In the genomic region with DNA sequence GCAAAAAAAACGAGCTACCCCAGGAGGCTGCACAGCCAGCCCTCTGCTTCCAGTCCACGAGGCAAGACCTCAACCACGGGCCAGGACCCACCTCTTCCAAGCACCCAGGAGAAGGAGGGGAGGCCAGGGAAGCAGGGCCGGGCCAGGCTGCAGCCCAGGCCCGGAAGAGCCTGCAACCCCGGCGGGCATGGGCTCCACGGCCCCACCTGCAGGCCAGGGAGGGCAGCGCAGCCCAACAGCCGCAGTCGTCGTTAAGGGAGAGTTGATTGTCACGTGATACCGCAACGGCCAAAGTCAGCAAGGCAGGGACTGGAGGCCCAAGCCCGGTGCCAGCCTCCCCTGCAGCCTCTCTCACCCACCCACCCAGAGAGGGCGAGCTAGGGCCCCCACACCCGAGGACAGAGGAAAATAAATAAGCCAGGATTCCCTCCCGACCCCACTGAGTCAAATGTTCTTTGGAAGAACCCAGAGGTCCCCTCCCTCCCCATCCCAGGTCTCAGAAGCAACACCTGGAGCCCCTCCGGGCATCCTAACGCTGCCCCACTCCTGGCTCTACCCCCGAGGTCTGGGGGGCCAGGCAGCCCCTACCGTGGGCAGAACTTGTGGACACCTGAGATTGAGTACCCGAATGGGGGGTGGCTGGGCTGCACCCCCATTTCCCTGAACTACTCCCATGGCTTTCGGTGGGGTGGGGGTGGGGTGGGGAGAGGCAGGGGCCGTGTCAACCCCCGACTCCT, we compare ENCODE assay signal across 1 cellular context.
A peak's percentile ranks its signal among the peaks of the same experiment; 100 is the strongest.
TF ChIP-seq lines count a peak whose summit lies in the region.

No MANE protein-coding gene starts in this region.

TF ChIP-seq in GM12878, 131 proteins besides CTCF, POLR2A, EP300 and RAD21 (continues in another document):
- TF ChIP-seq IKZF2 (IDR thresholded peaks at IDR 0.05) = peak in 1 of 2 experiments; percentile 35; a peak in 1 of 4 replicates
- peak; percentile 98 for TF ChIP-seq RAD51 (IDR thresholded peaks at IDR 0.05)
- TF ChIP-seq SMARCA5 (IDR thresholded peaks at IDR 0.05) = peak; percentile 90
- TF ChIP-seq MTA2 (IDR thresholded peaks at IDR 0.05; ENCODE audit: low read depth) = no peak
- TF ChIP-seq, protein P1, sequence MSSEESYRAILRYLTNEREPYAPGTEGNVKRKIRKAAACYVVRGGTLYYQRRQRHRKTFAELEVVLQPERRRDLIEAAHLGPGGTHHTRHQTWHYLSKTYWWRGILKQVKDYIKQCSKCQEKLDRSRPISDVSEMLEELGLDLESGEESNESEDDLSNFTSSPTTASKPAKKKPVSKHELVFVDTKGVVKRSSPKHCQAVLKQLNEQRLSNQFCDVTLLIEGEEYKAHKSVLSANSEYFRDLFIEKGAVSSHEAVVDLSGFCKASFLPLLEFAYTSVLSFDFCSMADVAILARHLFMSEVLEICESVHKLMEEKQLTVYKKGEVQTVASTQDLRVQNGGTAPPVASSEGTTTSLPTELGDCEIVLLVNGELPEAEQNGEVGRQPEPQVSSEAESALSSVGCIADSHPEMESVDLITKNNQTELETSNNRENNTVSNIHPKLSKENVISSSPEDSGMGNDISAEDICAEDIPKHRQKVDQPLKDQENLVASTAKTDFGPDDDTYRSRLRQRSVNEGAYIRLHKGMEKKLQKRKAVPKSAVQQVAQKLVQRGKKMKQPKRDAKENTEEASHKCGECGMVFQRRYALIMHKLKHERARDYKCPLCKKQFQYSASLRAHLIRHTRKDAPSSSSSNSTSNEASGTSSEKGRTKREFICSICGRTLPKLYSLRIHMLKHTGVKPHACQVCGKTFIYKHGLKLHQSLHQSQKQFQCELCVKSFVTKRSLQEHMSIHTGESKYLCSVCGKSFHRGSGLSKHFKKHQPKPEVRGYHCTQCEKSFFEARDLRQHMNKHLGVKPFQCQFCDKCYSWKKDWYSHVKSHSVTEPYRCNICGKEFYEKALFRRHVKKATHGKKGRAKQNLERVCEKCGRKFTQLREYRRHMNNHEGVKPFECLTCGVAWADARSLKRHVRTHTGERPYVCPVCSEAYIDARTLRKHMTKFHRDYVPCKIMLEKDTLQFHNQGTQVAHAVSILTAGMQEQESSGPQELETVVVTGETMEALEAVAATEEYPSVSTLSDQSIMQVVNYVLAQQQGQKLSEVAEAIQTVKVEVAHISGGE (CRISPR knock-in tag; IDR thresholded peaks at IDR 0.05) = 0 out of 2 replicates have a peak, but pooled peaks have one; percentile 25
- TF ChIP-seq TCF12 (IDR thresholded peaks at IDR 0.05; ENCODE audit: low read depth, low read length) = 0 out of 2 replicates have a peak, but pooled peaks have one; percentile 20
- peak; percentile 90 to 96 for TF ChIP-seq BHLHE40 (IDR thresholded peaks at IDR 0.05; ENCODE audit: borderline replicate concordance in 1 of 2, low read depth in 2 of 2, low read length in 1 of 2)
- TF ChIP-seq, protein P2, sequence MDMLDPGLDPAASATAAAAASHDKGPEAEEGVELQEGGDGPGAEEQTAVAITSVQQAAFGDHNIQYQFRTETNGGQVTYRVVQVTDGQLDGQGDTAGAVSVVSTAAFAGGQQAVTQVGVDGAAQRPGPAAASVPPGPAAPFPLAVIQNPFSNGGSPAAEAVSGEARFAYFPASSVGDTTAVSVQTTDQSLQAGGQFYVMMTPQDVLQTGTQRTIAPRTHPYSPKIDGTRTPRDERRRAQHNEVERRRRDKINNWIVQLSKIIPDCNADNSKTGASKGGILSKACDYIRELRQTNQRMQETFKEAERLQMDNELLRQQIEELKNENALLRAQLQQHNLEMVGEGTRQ (IDR thresholded peaks at IDR 0.05; ENCODE audit: borderline replicate concordance, low read depth, low read length) = peak; percentile 70
- TF ChIP-seq SRF (IDR thresholded peaks at IDR 0.05; ENCODE audit: low read depth in 2 of 2, low read length in 2 of 2) = no peak
- TF ChIP-seq MEF2A (IDR thresholded peaks at IDR 0.05; ENCODE audit: insufficient read depth, low read depth, low read length) = no peak
- TF ChIP-seq SMC3 (IDR thresholded peaks at IDR 0.05; ENCODE audit: borderline replicate concordance, low read length) = peak; percentile 37; the same call in 1 of the 2 replicates
- no peak for TF ChIP-seq BCL11A (IDR thresholded peaks at IDR 0.05; ENCODE audit: low read depth, low read length)
- peak; percentile 39; the same call in 1 of the 2 replicates for TF ChIP-seq IKZF1 (conservative IDR thresholded peaks at IDR 0.05)
- TF ChIP-seq GATAD2B (conservative IDR thresholded peaks at IDR 0.05; ENCODE audit: low read depth) = 0 out of 2 replicates have a peak, but pooled peaks have one; percentile 50
- TF ChIP-seq, protein P3, sequence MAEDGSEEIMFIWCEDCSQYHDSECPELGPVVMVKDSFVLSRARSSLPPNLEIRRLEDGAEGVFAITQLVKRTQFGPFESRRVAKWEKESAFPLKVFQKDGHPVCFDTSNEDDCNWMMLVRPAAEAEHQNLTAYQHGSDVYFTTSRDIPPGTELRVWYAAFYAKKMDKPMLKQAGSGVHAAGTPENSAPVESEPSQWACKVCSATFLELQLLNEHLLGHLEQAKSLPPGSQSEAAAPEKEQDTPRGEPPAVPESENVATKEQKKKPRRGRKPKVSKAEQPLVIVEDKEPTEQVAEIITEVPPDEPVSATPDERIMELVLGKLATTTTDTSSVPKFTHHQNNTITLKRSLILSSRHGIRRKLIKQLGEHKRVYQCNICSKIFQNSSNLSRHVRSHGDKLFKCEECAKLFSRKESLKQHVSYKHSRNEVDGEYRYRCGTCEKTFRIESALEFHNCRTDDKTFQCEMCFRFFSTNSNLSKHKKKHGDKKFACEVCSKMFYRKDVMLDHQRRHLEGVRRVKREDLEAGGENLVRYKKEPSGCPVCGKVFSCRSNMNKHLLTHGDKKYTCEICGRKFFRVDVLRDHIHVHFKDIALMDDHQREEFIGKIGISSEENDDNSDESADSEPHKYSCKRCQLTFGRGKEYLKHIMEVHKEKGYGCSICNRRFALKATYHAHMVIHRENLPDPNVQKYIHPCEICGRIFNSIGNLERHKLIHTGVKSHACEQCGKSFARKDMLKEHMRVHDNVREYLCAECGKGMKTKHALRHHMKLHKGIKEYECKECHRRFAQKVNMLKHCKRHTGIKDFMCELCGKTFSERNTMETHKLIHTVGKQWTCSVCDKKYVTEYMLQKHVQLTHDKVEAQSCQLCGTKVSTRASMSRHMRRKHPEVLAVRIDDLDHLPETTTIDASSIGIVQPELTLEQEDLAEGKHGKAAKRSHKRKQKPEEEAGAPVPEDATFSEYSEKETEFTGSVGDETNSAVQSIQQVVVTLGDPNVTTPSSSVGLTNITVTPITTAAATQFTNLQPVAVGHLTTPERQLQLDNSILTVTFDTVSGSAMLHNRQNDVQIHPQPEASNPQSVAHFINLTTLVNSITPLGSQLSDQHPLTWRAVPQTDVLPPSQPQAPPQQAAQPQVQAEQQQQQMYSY (CRISPR knock-in tag; IDR thresholded peaks at IDR 0.05) = peak; percentile 80; the same call in 1 of the 2 replicates
- 0 out of 2 replicates have a peak, but pooled peaks have one; percentile 61 for TF ChIP-seq STAT1 (conservative IDR thresholded peaks at IDR 0.05)
- peak; percentile 70; the same call in 1 of the 2 replicates for TF ChIP-seq YY1 (IDR thresholded peaks at IDR 0.05; ENCODE audit: low read depth, low read length)
- peak; percentile 52; the same call in 1 of the 2 replicates for TF ChIP-seq TBL1XR1 (IDR thresholded peaks at IDR 0.05; ENCODE audit: low read depth, low read length)
- TF ChIP-seq TAF1 (IDR thresholded peaks at IDR 0.05; ENCODE audit: borderline replicate concordance, low read depth, low read length) = no peak
- 0 out of 2 replicates have a peak, but pooled peaks have one; percentile 52 for TF ChIP-seq NBN (IDR thresholded peaks at IDR 0.05)
- TF ChIP-seq ZNF384 (IDR thresholded peaks at IDR 0.05; ENCODE audit: borderline replicate concordance, low read depth, low read length) = no peak
- no peak for TF ChIP-seq FOS (IDR thresholded peaks at IDR 0.05; ENCODE audit: borderline replicate concordance, extremely low read depth, insufficient read length)
- TF ChIP-seq, protein P4, sequence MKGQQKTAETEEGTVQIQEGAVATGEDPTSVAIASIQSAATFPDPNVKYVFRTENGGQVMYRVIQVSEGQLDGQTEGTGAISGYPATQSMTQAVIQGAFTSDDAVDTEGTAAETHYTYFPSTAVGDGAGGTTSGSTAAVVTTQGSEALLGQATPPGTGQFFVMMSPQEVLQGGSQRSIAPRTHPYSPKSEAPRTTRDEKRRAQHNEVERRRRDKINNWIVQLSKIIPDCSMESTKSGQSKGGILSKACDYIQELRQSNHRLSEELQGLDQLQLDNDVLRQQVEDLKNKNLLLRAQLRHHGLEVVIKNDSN (IDR thresholded peaks at IDR 0.05; ENCODE audit: borderline replicate concordance, extremely low read length, insufficient read depth, low read depth, low read length) = peak; percentile 86
- TF ChIP-seq ZNF622 (IDR thresholded peaks at IDR 0.05) = no peak
- TF ChIP-seq, protein P5, sequence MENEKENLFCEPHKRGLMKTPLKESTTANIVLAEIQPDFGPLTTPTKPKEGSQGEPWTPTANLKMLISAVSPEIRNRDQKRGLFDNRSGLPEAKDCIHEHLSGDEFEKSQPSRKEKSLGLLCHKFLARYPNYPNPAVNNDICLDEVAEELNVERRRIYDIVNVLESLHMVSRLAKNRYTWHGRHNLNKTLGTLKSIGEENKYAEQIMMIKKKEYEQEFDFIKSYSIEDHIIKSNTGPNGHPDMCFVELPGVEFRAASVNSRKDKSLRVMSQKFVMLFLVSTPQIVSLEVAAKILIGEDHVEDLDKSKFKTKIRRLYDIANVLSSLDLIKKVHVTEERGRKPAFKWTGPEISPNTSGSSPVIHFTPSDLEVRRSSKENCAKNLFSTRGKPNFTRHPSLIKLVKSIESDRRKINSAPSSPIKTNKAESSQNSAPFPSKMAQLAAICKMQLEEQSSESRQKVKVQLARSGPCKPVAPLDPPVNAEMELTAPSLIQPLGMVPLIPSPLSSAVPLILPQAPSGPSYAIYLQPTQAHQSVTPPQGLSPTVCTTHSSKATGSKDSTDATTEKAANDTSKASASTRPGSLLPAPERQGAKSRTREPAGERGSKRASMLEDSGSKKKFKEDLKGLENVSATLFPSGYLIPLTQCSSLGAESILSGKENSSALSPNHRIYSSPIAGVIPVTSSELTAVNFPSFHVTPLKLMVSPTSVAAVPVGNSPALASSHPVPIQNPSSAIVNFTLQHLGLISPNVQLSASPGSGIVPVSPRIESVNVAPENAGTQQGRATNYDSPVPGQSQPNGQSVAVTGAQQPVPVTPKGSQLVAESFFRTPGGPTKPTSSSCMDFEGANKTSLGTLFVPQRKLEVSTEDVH (IDR thresholded peaks at IDR 0.05; ENCODE audit: low read depth, partially characterized antibody) = no peak
- TF ChIP-seq NR2F1 (conservative IDR thresholded peaks at IDR 0.05) = peak; percentile 33; the same call in 1 of the 2 replicates
- TF ChIP-seq, protein P6, sequence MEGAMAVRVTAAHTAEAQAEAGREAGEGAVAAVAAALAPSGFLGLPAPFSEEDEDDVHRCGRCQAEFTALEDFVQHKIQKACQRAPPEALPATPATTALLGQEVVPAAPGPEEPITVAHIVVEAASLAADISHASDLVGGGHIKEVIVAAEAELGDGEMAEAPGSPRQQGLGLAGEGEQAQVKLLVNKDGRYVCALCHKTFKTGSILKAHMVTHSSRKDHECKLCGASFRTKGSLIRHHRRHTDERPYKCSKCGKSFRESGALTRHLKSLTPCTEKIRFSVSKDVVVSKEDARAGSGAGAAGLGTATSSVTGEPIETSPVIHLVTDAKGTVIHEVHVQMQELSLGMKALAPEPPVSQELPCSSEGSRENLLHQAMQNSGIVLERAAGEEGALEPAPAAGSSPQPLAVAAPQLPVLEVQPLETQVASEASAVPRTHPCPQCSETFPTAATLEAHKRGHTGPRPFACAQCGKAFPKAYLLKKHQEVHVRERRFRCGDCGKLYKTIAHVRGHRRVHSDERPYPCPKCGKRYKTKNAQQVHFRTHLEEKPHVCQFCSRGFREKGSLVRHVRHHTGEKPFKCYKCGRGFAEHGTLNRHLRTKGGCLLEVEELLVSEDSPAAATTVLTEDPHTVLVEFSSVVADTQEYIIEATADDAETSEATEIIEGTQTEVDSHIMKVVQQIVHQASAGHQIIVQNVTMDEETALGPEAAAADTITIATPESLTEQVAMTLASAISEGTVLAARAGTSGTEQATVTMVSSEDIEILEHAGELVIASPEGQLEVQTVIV (IDR thresholded peaks at IDR 0.05; ENCODE audit: borderline replicate concordance, partially characterized antibody) = peak; percentile 45
- TF ChIP-seq, protein P7, sequence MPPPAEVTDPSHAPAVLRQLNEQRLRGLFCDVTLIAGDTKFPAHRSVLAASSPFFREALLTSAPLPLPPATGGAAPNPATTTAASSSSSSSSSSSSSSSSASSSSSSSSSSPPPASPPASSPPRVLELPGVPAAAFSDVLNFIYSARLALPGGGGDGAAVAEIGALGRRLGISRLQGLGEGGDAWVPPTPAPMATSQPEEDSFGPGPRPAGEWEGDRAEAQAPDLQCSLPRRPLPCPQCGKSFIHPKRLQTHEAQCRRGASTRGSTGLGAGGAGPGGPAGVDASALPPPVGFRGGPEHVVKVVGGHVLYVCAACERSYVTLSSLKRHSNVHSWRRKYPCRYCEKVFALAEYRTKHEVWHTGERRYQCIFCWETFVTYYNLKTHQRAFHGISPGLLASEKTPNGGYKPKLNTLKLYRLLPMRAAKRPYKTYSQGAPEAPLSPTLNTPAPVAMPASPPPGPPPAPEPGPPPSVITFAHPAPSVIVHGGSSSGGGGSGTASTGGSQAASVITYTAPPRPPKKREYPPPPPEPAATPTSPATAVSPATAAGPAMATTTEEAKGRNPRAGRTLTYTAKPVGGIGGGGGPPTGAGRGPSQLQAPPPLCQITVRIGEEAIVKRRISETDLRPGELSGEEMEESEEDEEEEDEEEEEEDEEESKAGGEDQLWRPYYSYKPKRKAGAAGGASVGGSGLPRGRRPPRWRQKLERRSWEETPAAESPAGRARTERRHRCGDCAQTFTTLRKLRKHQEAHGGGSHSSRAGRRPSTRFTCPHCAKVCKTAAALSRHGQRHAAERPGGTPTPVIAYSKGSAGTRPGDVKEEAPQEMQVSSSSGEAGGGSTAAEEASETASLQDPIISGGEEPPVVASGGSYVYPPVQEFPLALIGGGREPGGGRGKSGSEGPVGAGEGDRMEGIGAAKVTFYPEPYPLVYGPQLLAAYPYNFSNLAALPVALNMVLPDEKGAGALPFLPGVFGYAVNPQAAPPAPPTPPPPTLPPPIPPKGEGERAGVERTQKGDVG (CRISPR knock-in tag; IDR thresholded peaks at IDR 0.05) = peak; percentile 80
- TF ChIP-seq MEF2B (IDR thresholded peaks at IDR 0.05; ENCODE audit: partially characterized antibody, poor library complexity, severe bottlenecking) = peak; percentile 15
- TF ChIP-seq, protein P8, sequence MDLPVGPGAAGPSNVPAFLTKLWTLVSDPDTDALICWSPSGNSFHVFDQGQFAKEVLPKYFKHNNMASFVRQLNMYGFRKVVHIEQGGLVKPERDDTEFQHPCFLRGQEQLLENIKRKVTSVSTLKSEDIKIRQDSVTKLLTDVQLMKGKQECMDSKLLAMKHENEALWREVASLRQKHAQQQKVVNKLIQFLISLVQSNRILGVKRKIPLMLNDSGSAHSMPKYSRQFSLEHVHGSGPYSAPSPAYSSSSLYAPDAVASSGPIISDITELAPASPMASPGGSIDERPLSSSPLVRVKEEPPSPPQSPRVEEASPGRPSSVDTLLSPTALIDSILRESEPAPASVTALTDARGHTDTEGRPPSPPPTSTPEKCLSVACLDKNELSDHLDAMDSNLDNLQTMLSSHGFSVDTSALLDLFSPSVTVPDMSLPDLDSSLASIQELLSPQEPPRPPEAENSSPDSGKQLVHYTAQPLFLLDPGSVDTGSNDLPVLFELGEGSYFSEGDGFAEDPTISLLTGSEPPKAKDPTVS (IDR thresholded peaks at IDR 0.05; ENCODE audit: low read depth, low read length) = 0 out of 2 replicates have a peak, but pooled peaks have one; percentile 31
- TF ChIP-seq BACH1 (IDR thresholded peaks at IDR 0.05; ENCODE audit: borderline replicate concordance) = peak; percentile 31; the same call in 1 of the 2 replicates
- no peak for TF ChIP-seq SUPT20H (IDR thresholded peaks at IDR 0.05; ENCODE audit: borderline replicate concordance, control insufficient read depth, low read depth, low read length)
